In the genomic region with DNA sequence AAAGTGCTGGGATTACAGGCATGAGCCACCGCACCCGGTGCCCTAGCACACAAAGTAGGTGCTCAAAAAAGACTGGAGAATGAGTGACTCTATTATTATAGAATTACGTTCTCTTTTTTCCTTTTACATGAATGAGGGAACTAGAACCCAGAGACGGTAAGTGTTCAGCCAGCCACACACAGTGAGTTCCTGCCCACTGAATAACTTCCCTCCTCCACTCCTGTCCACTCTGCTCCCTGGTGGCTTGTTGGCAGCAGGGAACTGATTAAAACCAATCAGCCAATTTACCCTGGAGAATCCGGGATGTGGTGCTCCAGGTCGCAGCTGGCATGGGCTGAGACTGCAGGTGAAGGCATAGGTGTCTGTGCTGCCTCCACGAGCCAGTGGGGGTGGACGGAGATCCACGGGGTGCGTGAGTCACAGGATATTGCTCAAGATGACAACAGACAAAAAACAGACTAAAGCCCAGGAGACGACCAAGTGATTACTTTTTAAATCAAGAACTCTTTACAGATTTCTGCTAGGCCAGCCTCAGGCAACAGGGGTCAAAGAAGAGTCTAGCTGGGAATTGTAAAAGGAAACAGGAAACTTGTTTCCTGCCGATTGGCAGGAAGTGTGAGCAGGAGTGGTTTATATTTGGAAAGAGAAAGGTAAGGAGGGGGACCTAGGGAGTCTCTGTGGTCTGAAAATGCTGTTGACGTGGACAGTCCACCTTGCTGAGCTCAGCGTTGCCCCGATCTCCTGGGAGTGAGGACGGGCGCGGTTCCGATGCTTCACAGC, we compare ENCODE assay signal across 8 cellular contexts.
DNase-seq lines count a peak whose midpoint lies in the region; ATAC-seq and TF ChIP-seq lines count a peak whose summit lies in the region.

No MANE protein-coding gene starts in this region.

- H3K9ac ChIP-seq in colonic mucosa (ENCODE audit: low read depth in 2 of 2, low read length in 2 of 2) (no peak overlapping the region), H9 (ENCODE audit: extremely low read depth, insufficient read length, low read length) (no peak overlapping the region)

- H2AK5ac ChIP-seq in H9 (ENCODE audit: insufficient read length, low read length), result no peak overlapping the region

- H3K27ac ChIP-seq in RWPE2 (ENCODE audit: poor library complexity, severe bottlenecking) (peak overlapping the region; percentile 88), foreskin keratinocyte (peak overlapping the region; percentile 27), sigmoid colon (peak overlapping the region in 3 of 4 donors; percentile 32 to 52 (median 44)), colonic mucosa (no peak overlapping the region), H9 (ENCODE audit: insufficient read length, low read depth, low read length) (no peak overlapping the region)

- H4K20me1 ChIP-seq in H9 (ENCODE audit: control insufficient read depth, insufficient read depth, insufficient read length), result no peaks in the 10 kb centered on the region

- peak in 2 of 4 donors; percentile 18 to 59 for TF ChIP-seq EP300 in sigmoid colon (IDR thresholded peaks at IDR 0.05)

- no peak overlapping the region for H2AFZ ChIP-seq in H9 (ENCODE audit: low read length)

- no peak overlapping the region; a peak in 1 of 7 replicates for H3K27ac Mint-ChIP-seq in H9

- peaks cover 5 to 26% of the 10 kb centered on the region in 2 experiments for H3K4me1 Mint-ChIP-seq in H9

- H2BK120ac ChIP-seq in H9 (ENCODE audit: low read depth, low read length, poor library complexity, severe bottlenecking), result no peak overlapping the region

- H4K91ac ChIP-seq in H9 (ENCODE audit: insufficient read length, low read depth, low read length), result no peak overlapping the region

- no peak overlapping the region for H3K4ac ChIP-seq in H9 (ENCODE audit: low read depth, low read length)

- H3K56ac ChIP-seq in H9 (ENCODE audit: insufficient read length, low read depth, low read length), result no peak overlapping the region

- peaks cover 28% of the 10 kb centered on the region for H3K4me1 ChIP-seq in RWPE2 (ENCODE audit: insufficient read depth, poor library complexity, severe bottlenecking)
- peaks cover 15% of the 10 kb centered on the region for H3K4me1 ChIP-seq in foreskin keratinocyte
- peaks cover 0 to 37% (median 26%) of the 10 kb centered on the region in 4 donors for H3K4me1 ChIP-seq in sigmoid colon
- H3K4me1 ChIP-seq in colonic mucosa, result no peaks in the 10 kb centered on the region
- no peaks in the 10 kb centered on the region for H3K4me1 ChIP-seq in H9 (ENCODE audit: insufficient read depth, low read length)

- H3K4me2 ChIP-seq in H9 (ENCODE audit: insufficient read depth, insufficient read length, low read length), result no peak overlapping the region

- H2BK5ac ChIP-seq in H9 (ENCODE audit: insufficient read length, low read length), result no peak overlapping the region

- H3K18ac ChIP-seq in H9 (ENCODE audit: insufficient read length, low read depth, low read length), result no peak overlapping the region

- no peaks in the 10 kb centered on the region for H3K36me3 Mint-ChIP-seq in H9 (ENCODE audit: insufficient read depth in 1 of 3, low read depth in 3 of 3)

- no peak overlapping the region for H2BK15ac ChIP-seq in H9 (ENCODE audit: low read depth, low read length)

- no peaks in the 10 kb centered on the region for H3K23me2 ChIP-seq in H9 (ENCODE audit: insufficient read length, low read depth, low read length, poor library complexity, severe bottlenecking)

- no peaks in the 10 kb centered on the region for H3K36me3 ChIP-seq in RWPE2 (ENCODE audit: low read depth)
- no peaks in the 10 kb centered on the region for H3K36me3 ChIP-seq in sigmoid colon
- no peaks in the 10 kb centered on the region for H3K36me3 ChIP-seq in colonic mucosa

- H3K4me3 ChIP-seq in RWPE2 (ENCODE audit: severe bottlenecking), result no peak overlapping the region
- H3K4me3 ChIP-seq in sigmoid colon, result no peak overlapping the region
- H3K4me3 ChIP-seq in colonic mucosa, result no peak overlapping the region

- H2BK12ac ChIP-seq in H9 (ENCODE audit: insufficient read length, low read depth, low read length), result no peak overlapping the region

- H4K8ac ChIP-seq in H9 (replicated peaks; ENCODE audit: insufficient read length, low read depth, low read length), result no peak overlapping the region

- no peaks in the 10 kb centered on the region for H3K79me1 ChIP-seq in H9 (ENCODE audit: insufficient read depth, low read depth, low read length, poor library complexity, severe bottlenecking)

- no peaks in the 10 kb centered on the region for H3K79me2 ChIP-seq in H9 (ENCODE audit: insufficient read depth, low read length)

- H4K5ac ChIP-seq in H9 (ENCODE audit: insufficient read length, low read depth, low read length), result no peak overlapping the region

- ATAC-seq in RWPE2 (ENCODE audit: low read depth) (peak; percentile 84), foreskin keratinocyte (peak; percentile 87)

- no peak overlapping the region for H3T11ph ChIP-seq in H9 (ENCODE audit: low read length)

- TF ChIP-seq CTCF in RWPE2 (IDR thresholded peaks at IDR 0.05; ENCODE audit: poor library complexity, severe bottlenecking) (peak; percentile 8), foreskin keratinocyte (conservative IDR thresholded peaks at IDR 0.05) (peak; percentile 28), sigmoid colon (IDR thresholded peaks at IDR 0.05) (no peak), colonic mucosa (IDR thresholded peaks at IDR 0.05) (no peak), H9 (conservative IDR thresholded peaks at IDR 0.05) (no peak)

- peaks cover 7% of the 10 kb centered on the region for H3K27me3 Mint-ChIP-seq in H9 (ENCODE audit: low read depth)

- no peak overlapping the region for H3K23ac ChIP-seq in H9 (ENCODE audit: insufficient read length, low read depth, low read length)

- H2BK20ac ChIP-seq in H9 (ENCODE audit: low read depth, low read length, poor library complexity, severe bottlenecking), result no peak overlapping the region

- no peak overlapping the region; the same call in 1 of the 2 replicates for H3K14ac ChIP-seq in H9 (ENCODE audit: insufficient read depth, low read length)

- intact Hi-C loops in sigmoid colon (cut with DNase I), result no loop called here
- intact Hi-C loops in colonic mucosa (cut with DNase I), result no loop called here

- H3K9me3 ChIP-seq in RWPE2 (ENCODE audit: severe bottlenecking) (no peaks in the 10 kb centered on the region), sigmoid colon (no peaks in the 10 kb centered on the region), colonic mucosa (no peaks in the 10 kb centered on the region), H9 (ENCODE audit: control insufficient read depth, low read depth, low read length) (no peaks in the 10 kb centered on the region)

- DNase-seq in GM04504 (ENCODE audit: low read depth) (peak; percentile 40), RWPE2 (ENCODE audit: low spot score) (peak; percentile 81), foreskin keratinocyte (peak; percentile 58 to 76), sigmoid colon (peak; percentile 84), colonic mucosa (no peak), NCI-H446 (lab: John Stamatoyannopoulos, UW) (no peak), H9 (no peak)
- no peak for DNase-seq in activated CD8-positive, alpha-beta memory T cell treated with anti-CD3 and anti-CD28 coated beads, Interleukin-2, amount 50 U/mL, for 4 hours

- 66 to 70% methylated on average over 19 of the region's 19 CpGs for WGBS in sigmoid colon, 2 donors
- no CpG with 5 or more reads among the region's 19 CpGs for WGBS in H9 (ENCODE audit: extremely low coverage, insufficient read length, low lambda C conversion rate)

- H3K9me3 Mint-ChIP-seq in H9, result no peaks in the 10 kb centered on the region

- H3K4me3 Mint-ChIP-seq in H9, result no peak overlapping the region

- H3K27me3 ChIP-seq in RWPE2 (ENCODE audit: insufficient read depth, poor library complexity, severe bottlenecking) (no peaks in the 10 kb centered on the region), foreskin keratinocyte (no peaks in the 10 kb centered on the region), sigmoid colon (no peaks in the 10 kb centered on the region), colonic mucosa (no peaks in the 10 kb centered on the region), H9 (ENCODE audit: insufficient read depth, low read length) (no peaks in the 10 kb centered on the region)

- TF ChIP-seq POLR2A in sigmoid colon (IDR thresholded peaks at IDR 0.05), result no peak

Comparison
In these comparisons a context has a peak if more than half of its experiments do, and no peak if none do; other contexts are left out.
1. DNase-seq: peak in GM04504 (single experiment), RWPE2 (single experiment), foreskin keratinocyte (2 of 2) and sigmoid colon (single experiment); none in activated CD8-positive, alpha-beta memory T cell treated with anti-CD3 and anti-CD28 coated beads, Interleukin-2, amount 50 U/mL, for 4 hours (single experiment), colonic mucosa (single experiment), NCI-H446 (0 of 2) and H9 (single experiment).
2. H3K27ac ChIP-seq: peak in RWPE2 (single experiment), foreskin keratinocyte (single experiment) and sigmoid colon (3 of 4); none in colonic mucosa (single experiment) and H9 (single experiment).
3. CTCF ChIP-seq: peak in RWPE2 (single experiment) and foreskin keratinocyte (single experiment); none in sigmoid colon (0 of 4), colonic mucosa (single experiment) and H9 (single experiment).